ENCODE assay signal across 13 cellular contexts in the genomic region with DNA sequence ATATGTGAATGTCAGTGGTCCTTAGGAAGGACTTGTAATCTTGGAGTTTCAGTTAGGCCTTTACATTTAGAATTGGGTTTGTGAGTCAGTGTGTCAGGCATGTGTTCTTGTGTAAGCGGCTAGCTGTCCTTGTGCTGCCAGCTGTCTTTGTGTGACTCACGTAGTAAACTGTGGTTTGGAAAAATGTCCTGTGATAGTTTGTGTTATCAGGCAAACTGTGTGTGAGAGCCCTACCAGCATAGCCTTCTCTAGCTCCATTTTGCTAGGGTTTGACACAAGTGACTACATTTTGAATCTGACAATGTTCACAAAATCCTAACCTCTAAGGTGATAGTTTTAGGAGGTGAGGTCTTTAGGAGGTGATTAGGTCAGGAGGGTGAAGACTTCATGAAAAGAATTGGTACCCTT. TPM values are rescaled to one million over a fixed set of nuclear protein-coding genes. Genes with fewer than 3 reads are reported as not detected.
DNase-seq lines count a peak whose midpoint lies in the region; ATAC-seq, FAIRE-seq and TF ChIP-seq lines count a peak whose summit lies in the region.
"Had no signal": no experiment of that assay in that cellular context is flagged by ENCODE, and none has a peak within 500 bp of the region (broad histone marks: within the 10 kb centered on the region; RNA-seq: fewer than 3 reads in every experiment).

No MANE protein-coding gene starts in this region.

- peaks cover 31% of the 10 kb centered on the region for H3K4me1 Mint-ChIP-seq in astrocyte (ENCODE audit: low read depth, unreplicated experiment)
- H3K4me1 Mint-ChIP-seq: nephron had no signal

- H3K27ac ChIP-seq in A673 (ENCODE audit: low read depth, low read length, poor library complexity, severe bottlenecking) (no peak overlapping the region), astrocyte (ENCODE audit: low read depth, low read length) (peak overlapping the region; percentile 37), keratinocyte (ENCODE audit: control insufficient read depth, insufficient read depth, low read length) (peak overlapping the region; percentile 25)
- H3K27ac ChIP-seq: BLaER1 had no signal

- peak overlapping the region; percentile 46 for H3K4me2 ChIP-seq in astrocyte (ENCODE audit: low read length)
- peak overlapping the region; percentile 39 for H3K4me2 ChIP-seq in keratinocyte (ENCODE audit: control insufficient read depth, extremely low read depth, insufficient read depth, low read depth, low read length)
- H3K4me2 ChIP-seq: BLaER1 had no signal

- H3K36me3 Mint-ChIP-seq in astrocyte (ENCODE audit: low read depth, unreplicated experiment): no peaks in the 10 kb centered on the region

- H4K20me1 ChIP-seq in astrocyte (ENCODE audit: insufficient read depth, low read length) (no peaks in the 10 kb centered on the region), keratinocyte (ENCODE audit: control insufficient read depth, extremely low read depth, insufficient read depth, low read length) (no peaks in the 10 kb centered on the region)
- H4K20me1 ChIP-seq: BLaER1 had no signal

- H3K27me3 Mint-ChIP-seq in astrocyte (ENCODE audit: low read depth, unreplicated experiment): no peaks in the 10 kb centered on the region

- no TSS peak for BruUV-seq in A673 (replicated peaks; lab: Mats Ljungman, UMichigan)

- H3K9ac ChIP-seq in astrocyte (ENCODE audit: low read length) (no peak overlapping the region), keratinocyte (ENCODE audit: control insufficient read depth, extremely low read depth, insufficient read depth, low read length) (no peak overlapping the region)
- H3K9ac ChIP-seq: BLaER1 had no signal

- no peak overlapping the region for H3K4me3 ChIP-seq in A673 (ENCODE audit: low read depth, low read length, poor library complexity, severe bottlenecking)
- no peak overlapping the region for H3K4me3 ChIP-seq in astrocyte (ENCODE audit: insufficient read depth, low read depth, low read length)
- H3K4me3 ChIP-seq in keratinocyte (ENCODE audit: control insufficient read depth in 2 of 3, extremely low read depth in 1 of 3, insufficient read depth in 2 of 3, low read depth in 1 of 3, low read length in 3 of 3): no peak overlapping the region
- H3K4me3 ChIP-seq: BLaER1 had no signal

- dilution Hi-C loops in keratinocyte (cut with MboI; ENCODE audit: extremely low pct_ligation_motif_present, low sequenced_read_pairs): no loop called here

- H3K9me3 Mint-ChIP-seq in astrocyte (ENCODE audit: unreplicated experiment): no peaks in the 10 kb centered on the region
- H3K9me3 Mint-ChIP-seq: nephron had no signal

- no peaks in the 10 kb centered on the region for H3K79me2 ChIP-seq in astrocyte (ENCODE audit: insufficient read depth, low read length)
- no peaks in the 10 kb centered on the region for H3K79me2 ChIP-seq in keratinocyte (ENCODE audit: control insufficient read depth, insufficient read depth, low read length)

- TF ChIP-seq CTCF in A673 (conservative IDR thresholded peaks at IDR 0.05; ENCODE audit: low read depth, low read length) (no peak), astrocyte (IDR thresholded peaks at IDR 0.05; ENCODE audit: insufficient read depth, low read depth, low read length) (no peak), keratinocyte (optimal IDR thresholded peaks at IDR 0.05 in 1 of 3, IDR thresholded peaks at IDR 0.05 in 1 of 3, conservative IDR thresholded peaks at IDR 0.05 in 1 of 3; ENCODE audit: extremely low read depth in 1 of 3, insufficient read depth in 2 of 3, low read length in 3 of 3) (no peak)

- FAIRE-seq in astrocyte (lab: Jason Lieb, UNC) (peak; percentile 100), keratinocyte (lab: Jason Lieb, UNC) (peak; percentile 100)

- no peak overlapping the region for H2AFZ ChIP-seq in astrocyte (ENCODE audit: low read depth, low read length)
- no peak overlapping the region for H2AFZ ChIP-seq in keratinocyte (ENCODE audit: control insufficient read depth, low read length)

- ATAC-seq in HG03159 (IDR thresholded peaks at IDR 0.05; ENCODE audit: unreplicated experiment): no peak
- ATAC-seq in GM18867 (IDR thresholded peaks at IDR 0.05; ENCODE audit: unreplicated experiment): no peak
- ATAC-seq in GM18870 (IDR thresholded peaks at IDR 0.05; ENCODE audit: unreplicated experiment): no peak
- ATAC-seq in GM21447 (IDR thresholded peaks at IDR 0.05; ENCODE audit: unreplicated experiment): no peak

- no peaks in the 10 kb centered on the region for H3K27me3 ChIP-seq in A673 (replicated peaks; ENCODE audit: insufficient read depth, low read depth, low read length, poor library complexity)
- no peaks in the 10 kb centered on the region for H3K27me3 ChIP-seq in astrocyte (ENCODE audit: insufficient read depth, low read length)
- no peaks in the 10 kb centered on the region for H3K27me3 ChIP-seq in keratinocyte (ENCODE audit: control insufficient read depth, extremely low read depth, insufficient read depth, low read length)
- H3K27me3 ChIP-seq: BLaER1 had no signal

- intact Hi-C loops in A673 (cut with micrococcal nuclease; ENCODE audit: unreplicated experiment): no loop called here

- POLR2A ChIA-PET in A673 (lab: Charles Lee; ENCODE audit: low non-redundant PET): no interaction called here

- no peak overlapping the region for H3K4me3 Mint-ChIP-seq in astrocyte (ENCODE audit: unreplicated experiment)
- H3K4me3 Mint-ChIP-seq: nephron had no signal

- no peaks in the 10 kb centered on the region for H3K9me3 ChIP-seq in A673 (ENCODE audit: low read depth, low read length, poor library complexity, severe bottlenecking)
- no peaks in the 10 kb centered on the region for H3K9me3 ChIP-seq in astrocyte (ENCODE audit: insufficient read depth, low read depth, low read length)
- H3K9me3 ChIP-seq in keratinocyte (ENCODE audit: control insufficient read depth, low read depth, low read length): no peaks in the 10 kb centered on the region
- H3K9me3 ChIP-seq: BLaER1 had no signal

- H3K4me1 ChIP-seq in A673 (ENCODE audit: insufficient read depth, low read length, poor library complexity, severe bottlenecking): no peaks in the 10 kb centered on the region
- H3K4me1 ChIP-seq in astrocyte (ENCODE audit: insufficient read depth, low read length): peaks cover 18% of the 10 kb centered on the region
- peaks cover 21% of the 10 kb centered on the region for H3K4me1 ChIP-seq in keratinocyte (ENCODE audit: control insufficient read depth, extremely low read depth, insufficient read depth, low read length)
- H3K4me1 ChIP-seq: BLaER1 had no signal

- CTCF ChIA-PET in A673 (lab: Charles Lee): no interaction called here

- peak overlapping the region; percentile 37 for H3K27ac Mint-ChIP-seq in astrocyte (ENCODE audit: unreplicated experiment)
- H3K27ac Mint-ChIP-seq: nephron had no signal

- H3K36me3 ChIP-seq in A673 (ENCODE audit: insufficient read depth, low read length, poor library complexity, severe bottlenecking) (no peaks in the 10 kb centered on the region), astrocyte (ENCODE audit: insufficient read depth, low read length) (no peaks in the 10 kb centered on the region), keratinocyte (ENCODE audit: control insufficient read depth in 2 of 2, extremely low read depth in 1 of 2, insufficient read depth in 2 of 2, low read length in 2 of 2) (no peaks in the 10 kb centered on the region)
- H3K36me3 ChIP-seq: BLaER1 had no signal

- H3K9me1 ChIP-seq in keratinocyte (ENCODE audit: control insufficient read depth, extremely low read depth, insufficient read depth, low read length): no peaks in the 10 kb centered on the region

- DNase-seq in A673 (ENCODE audit: low spot score): peak; percentile 6
- DNase-seq in HT1080 (ENCODE audit: low read depth): peak; percentile 97
- DNase-seq in astrocyte (ENCODE audit: low read depth): peak; percentile 99
- DNase-seq in keratinocyte (ENCODE audit: low read depth, low spot score): peak; percentile 72
- DNase-seq: activated naive CD4-positive, alpha-beta T cell; glutamatergic neuron; NCI-H2227 treated with DMSO at 0.1 percent for 48 hours had no signal

RNA-seq across cellular contexts. Expression of a gene that starts 6.9 kb away (rescaled TPM):
- total RNA-seq in A673 (2021) (7.1 and 7.9 TPM in 2 replicates), astrocyte (12.7 and 13.1 TPM in 2 replicates)
- total RNA-seq in HT1080 (2014; rRNA removed; shearing (Covaris generic)): 6.5 and 7.2 TPM in 2 replicates
- 7.0 and 8.2 TPM in 2 replicates for polyA plus RNA-seq in HT1080 (2015; cell fraction: cytosol; rRNA removed)
- polyA plus RNA-seq in HT1080 (2015; cell fraction: nucleus; rRNA removed): 7.6 and 7.9 TPM in 2 replicates
- 12.2 to 13.5 TPM (median 12.6 TPM) in 3 replicates for polyA plus RNA-seq in keratinocyte
- 2.4 TPM for polyA plus RNA-seq in keratinocyte (2011; ENCODE audit: low read depth)
- polyA plus RNA-seq in keratinocyte (2011; cell fraction: cytosol; rRNA removed): 4.9 and 9.5 TPM in 2 replicates
- 19.2 and 23.5 TPM in 2 replicates for polyA plus RNA-seq in keratinocyte (2011; cell fraction: nucleus; rRNA removed)
- polyA plus RNA-seq in keratinocyte (2012; ENCODE audit: low replicate concordance): 6.2 and 8.6 TPM in 2 replicates
- 6.5 to 25.0 TPM (median 20.5 TPM) in 3 replicates for polyA minus RNA-seq in keratinocyte
- polyA minus RNA-seq in keratinocyte (2011; cell fraction: cytosol; rRNA and poly(A)+ RNA removed): 8.1 TPM
- 25.4 and 45.5 TPM in 2 replicates for polyA minus RNA-seq in keratinocyte (2011; cell fraction: nucleus; rRNA and poly(A)+ RNA removed)

Comparison
In these comparisons a context has a peak if more than half of its experiments do, and no peak if none do; other contexts are left out.
1. DNase-seq: peak in every context shown above with its lines; median percentile 99 in astrocyte; 97 in HT1080; 72 in keratinocyte; 6 in A673.